Comparison of ENCODE assay signal across 14 cellular contexts in genomic region chr21:44591801-44592130, GRCh38. TPM values are rescaled to one million over a fixed set of nuclear protein-coding genes. Genes with fewer than 3 reads are reported as not detected.
A peak's percentile ranks its signal among the peaks of the same experiment; 100 is the strongest.
DNase-seq lines count a peak whose midpoint lies in the region; ATAC-seq and TF ChIP-seq lines count a peak whose summit lies in the region.
"Not testable (repeated sequence)": the region's sequence is repeated elsewhere in the genome, so short reads cannot be mapped to it uniquely, and the experiment has no call there.
"Had no signal": no experiment of that assay in that cellular context is flagged by ENCODE, and none has a peak within 500 bp of the region (broad histone marks: within the 10 kb centered on the region; RNA-seq: fewer than 3 reads in every experiment).

No MANE protein-coding gene starts in this region.

- peak; percentile 55 for ATAC-seq in esophagus mucosa
- ATAC-seq in upper lobe of right lung: not testable (repeated sequence)

- H3K9me3 ChIP-seq in upper lobe of right lung: not testable (repeated sequence)

- peak overlapping the region; percentile 52 for H3K4me3 Mint-ChIP-seq in Calu3 (ENCODE audit: low read depth, unreplicated experiment)
- not testable (repeated sequence) for H3K4me3 Mint-ChIP-seq in nephron progenitor cell

- H3K36me3 ChIP-seq in upper lobe of right lung: not testable (repeated sequence)

- not testable (repeated sequence) for BruUV-seq in Calu3 (replicated peaks; lab: Mats Ljungman, UMichigan)

- H3K27me3 Mint-ChIP-seq in Calu3 (ENCODE audit: unreplicated experiment): peaks cover 80% of the 10 kb centered on the region
- H3K27me3 Mint-ChIP-seq in nephron progenitor cell (ENCODE audit: low read depth, poor library complexity): not testable (repeated sequence)

- in situ Hi-C loops in G401 (cut with HindIII; ENCODE audit: low sequenced_read_pairs): not testable (repeated sequence)

- not testable (repeated sequence) for H3K4me3 ChIP-seq in upper lobe of right lung

- H3K27ac Mint-ChIP-seq in Calu3 (ENCODE audit: unreplicated experiment): not testable (repeated sequence)
- H3K27ac Mint-ChIP-seq in nephron progenitor cell: peak overlapping the region; percentile 92

- H3K4me1 ChIP-seq in upper lobe of right lung: not testable (repeated sequence)

- not testable (repeated sequence) for DNase-seq in Calu3, nephron progenitor cell
- DNase-seq in G401 (ENCODE audit: low spot score) (peak; percentile 19), NCI-H1092 treated with DMSO at 0.1 percent for 48 hours (lab: John Stamatoyannopoulos, UW) (peak; percentile 12), upper lobe of right lung (peak; percentile 48)
- peak; percentile 13 for DNase-seq in activated T-cell treated with anti-CD3 and anti-CD28 coated beads, Interleukin-2, amount 50 U/mL, for 1 hour

- TF ChIP-seq CTCF in Calu3 (IDR thresholded peaks at IDR 0.05; ENCODE audit: unreplicated experiment); nephron progenitor cell (IDR thresholded peaks at IDR 0.05); upper lobe of right lung (IDR thresholded peaks at IDR 0.05): not testable (repeated sequence)

- intact Hi-C loops in Calu3 (cut with micrococcal nuclease; ENCODE audit: unreplicated experiment); upper lobe of right lung (cut with DNase I): not testable (repeated sequence)

- not testable (repeated sequence) for H3K9me3 Mint-ChIP-seq in Calu3 (ENCODE audit: low read depth, unreplicated experiment)
- peaks cover 14% of the 10 kb centered on the region for H3K9me3 Mint-ChIP-seq in nephron progenitor cell

- H3K36me3 Mint-ChIP-seq in Calu3 (ENCODE audit: insufficient read depth, unreplicated experiment); nephron progenitor cell (ENCODE audit: low read depth): not testable (repeated sequence)

- CTCF ChIA-PET in Calu3 (lab: Charles Lee): interaction anchor here (0.8 kb wide), 1 partner anchor 18 kb away, joined by 3 read pairs; the partner anchor contains the start of gene KRTAP10-4

- H3K27me3 ChIP-seq in upper lobe of right lung: not testable (repeated sequence)

- not testable (repeated sequence) for H3K4me1 Mint-ChIP-seq in Calu3 (ENCODE audit: low read depth, unreplicated experiment)
- peaks cover 35% of the 10 kb centered on the region for H3K4me1 Mint-ChIP-seq in nephron progenitor cell

- not testable (repeated sequence) for H3K27ac ChIP-seq in upper lobe of right lung

RNA-seq across cellular contexts. Expression of gene KRTAP10-6, which starts 0.5 kb away (rescaled TPM):
- not detected in 2 replicates for total RNA-seq in Calu3 (2022)
- not detected in 2 replicates for total RNA-seq in G401 (2014; rRNA removed; shearing (Covaris generic))
- total RNA-seq in esophagus mucosa: not detected
- total RNA-seq in upper lobe of right lung: not detected
- total RNA-seq: A172; Caco-2; CD4-positive, alpha-beta T cell; GM23248; HFFc6; HT1080; IMR-90 had no signal

RNA-seq across cellular contexts. Expression of gene KRTAP10-7, which starts 8.6 kb away (rescaled TPM):
- not detected in 2 replicates for total RNA-seq in Calu3 (2022)
- not detected in 2 replicates for total RNA-seq in G401 (2014; rRNA removed; shearing (Covaris generic))
- not detected for total RNA-seq in esophagus mucosa
- total RNA-seq in upper lobe of right lung: not detected
- total RNA-seq: A172; Caco-2; CD4-positive, alpha-beta T cell; GM23248; HFFc6; HT1080; IMR-90 had no signal

RNA-seq across cellular contexts. Expression of gene KRTAP10-5, which starts 11.4 kb away (rescaled TPM):
- total RNA-seq in Calu3 (2022) (not detected in 2 replicates), esophagus mucosa (not detected), upper lobe of right lung (not detected)
- total RNA-seq in G401 (2014; rRNA removed; shearing (Covaris generic)): not detected in 2 replicates
- total RNA-seq: A172; Caco-2; CD4-positive, alpha-beta T cell; GM23248; HFFc6; HT1080; IMR-90 had no signal

RNA-seq across cellular contexts. Expression of gene KRTAP10-4, which starts 18.2 kb away (rescaled TPM):
- total RNA-seq in Calu3 (2022) (not detected in 2 replicates), esophagus mucosa (not detected), upper lobe of right lung (not detected)
- total RNA-seq in G401 (2014; rRNA removed; shearing (Covaris generic)): not detected in 2 replicates
- total RNA-seq: A172; Caco-2; CD4-positive, alpha-beta T cell; GM23248; HFFc6; HT1080; IMR-90 had no signal

RNA-seq across cellular contexts. Expression of gene KRTAP10-8, which starts 20.1 kb away (rescaled TPM):
- not detected in 2 replicates for total RNA-seq in Calu3 (2022)
- total RNA-seq in G401 (2014; rRNA removed; shearing (Covaris generic)): not detected in 2 replicates
- total RNA-seq in esophagus mucosa: not detected
- total RNA-seq in upper lobe of right lung: not detected
- total RNA-seq: A172; Caco-2; CD4-positive, alpha-beta T cell; GM23248; HFFc6; HT1080; IMR-90 had no signal
